Comparison of ENCODE assay signal across 15 cellular contexts in genomic region chr15:75864213-75865059, GRCh38. TPM values are rescaled to one million over a fixed set of nuclear protein-coding genes. Genes with fewer than 3 reads are reported as not detected.
DNase-seq lines count a peak whose midpoint lies in the region; ATAC-seq, FAIRE-seq and TF ChIP-seq lines count a peak whose summit lies in the region.
"Had no signal": no experiment of that assay in that cellular context is flagged by ENCODE, and none has a peak within 500 bp of the region (broad histone marks: within the 10 kb centered on the region; RNA-seq: fewer than 3 reads in every experiment).

No MANE protein-coding gene starts in this region.

- intact Hi-C loops in IMR-90 (cut with micrococcal nuclease) = no loop called here

- H2AK9ac ChIP-seq in IMR-90 (replicated peaks; ENCODE audit: low read depth, low read length, poor library complexity) = no peak overlapping the region

- TF ChIP-seq CTCF in IMR-90 (conservative IDR thresholded peaks at IDR 0.05; ENCODE audit: low read depth, low read length) (no peak), WTC11 (IDR thresholded peaks at IDR 0.05) (no peak), mesothelial cell of epicardium (IDR thresholded peaks at IDR 0.05; ENCODE audit: unreplicated experiment) (no peak)

- H2BK20ac ChIP-seq in IMR-90 (ENCODE audit: low read depth, low read length) = no peak overlapping the region

- H3K4me1 ChIP-seq in IMR-90 (ENCODE audit: control insufficient read depth, insufficient read depth, low read length) = peaks cover 9% of the 10 kb centered on the region

- H4K20me1 ChIP-seq in IMR-90 (ENCODE audit: insufficient read depth, low read length) = peaks cover 14% of the 10 kb centered on the region; the same call in 1 of the 2 replicates

- no peak overlapping the region for H2BK15ac ChIP-seq in IMR-90 (ENCODE audit: low read depth, low read length)

- H3K9me3 Mint-ChIP-seq in WTC11 = no peaks in the 10 kb centered on the region
- H3K9me3 Mint-ChIP-seq in mesothelial cell of epicardium = no peaks in the 10 kb centered on the region
- H3K9me3 Mint-ChIP-seq: CD4-positive, alpha-beta T cell had no signal

- no peaks in the 10 kb centered on the region for H3K27me3 Mint-ChIP-seq in WTC11 (ENCODE audit: low read depth)
- H3K27me3 Mint-ChIP-seq in mesothelial cell of epicardium (ENCODE audit: low read depth) = no peaks in the 10 kb centered on the region
- H3K27me3 Mint-ChIP-seq: CD4-positive, alpha-beta T cell had no signal

- peak overlapping the region; percentile 78; the same call in 1 of the 2 replicates for H3K14ac ChIP-seq in IMR-90 (replicated peaks; ENCODE audit: low read depth, low read length)

- DNase-seq in IMR-90 (peak; percentile 17), WTC11 (ENCODE audit: low spot score) (no peak), mesothelial cell of epicardium (ENCODE audit: low spot score in 2 of 2, unreplicated experiment in 2 of 2) (no peak), nucleus accumbens (lab: John Stamatoyannopoulos, UW) (no peak)
- DNase-seq: ACHN; CD4-positive, alpha-beta T cell; DMS79; HCEC 1CT; NCI-H1105 treated with DMSO at 0.1 percent for 48 hours; NCI-H187 treated with DMSO at 0.1 percent for 48 hours; NCI-H446; NCI-H748 treated with DMSO at 0.1 percent for 48 hours had no signal

- dilution Hi-C loops in IMR-90 (cut with HindIII; ENCODE audit: low sequenced_read_pairs, unreplicated experiment) = no loop called here

- no peak overlapping the region for H3K4me3 Mint-ChIP-seq in WTC11
- no peak overlapping the region for H3K4me3 Mint-ChIP-seq in mesothelial cell of epicardium
- H3K4me3 Mint-ChIP-seq: CD4-positive, alpha-beta T cell had no signal

- in situ Hi-C loops in IMR-90 (cut with MboI; ENCODE audit: low sequenced_read_pairs) = no loop called here

- CTCF ChIA-PET in IMR-90 (lab: Yijun Ruan, JAX) = interaction anchor here (0.6 to 1.0 kb wide), 2 partner anchors 12 to 38 kb away, joined by 4 read pairs; no protein-coding TSS in a partner anchor
- CTCF ChIA-PET in WTC11 (lab: Charles Lee) = interaction anchor here (0.6 to 1.3 kb wide), 3 partner anchors 21 to 1816 kb away, joined by 3 read pairs; no protein-coding TSS in a partner anchor

- no TSS peak for BruUV-seq in IMR-90 (replicated peaks; lab: Mats Ljungman, UMichigan)

- no peak overlapping the region for H3K4me3 ChIP-seq in IMR-90 (ENCODE audit: insufficient read depth, low read depth, low read length)

- POLR2A ChIA-PET in IMR-90 (lab: Charles Lee; ENCODE audit: unreplicated experiment) (no interaction called here), WTC11 (lab: Charles Lee) (no interaction called here)

- H2AK5ac ChIP-seq in IMR-90 (ENCODE audit: low read depth, low read length) = no peak overlapping the region

- H3K36me3 Mint-ChIP-seq in WTC11 (peaks cover 24% of the 10 kb centered on the region), mesothelial cell of epicardium (peaks cover 17% of the 10 kb centered on the region)

- TF ChIP-seq POLR2A in IMR-90 (IDR thresholded peaks at IDR 0.05; ENCODE audit: low read depth, low read length) (no peak), GM18505 (IDR thresholded peaks at IDR 0.05; ENCODE audit: borderline replicate concordance, extremely low read depth, insufficient read depth, insufficient read length) (no peak)

- H2BK120ac ChIP-seq in IMR-90 (ENCODE audit: low read depth, low read length) = no peak overlapping the region

- peaks cover 32 to 67% of the 10 kb centered on the region in 2 experiments for H3K79me1 ChIP-seq in IMR-90 (ENCODE audit: low read depth in 1 of 2, low read length in 2 of 2)

- H4K91ac ChIP-seq in IMR-90 (ENCODE audit: insufficient read depth, low read depth, low read length) = no peak overlapping the region

- H3K18ac ChIP-seq in IMR-90 (ENCODE audit: low read depth, low read length) = no peak overlapping the region; the same call in 1 of the 2 replicates

- H3K9me3 ChIP-seq in IMR-90 (ENCODE audit: control insufficient read depth, insufficient read depth, low read length) = no peaks in the 10 kb centered on the region

- H3K4me1 Mint-ChIP-seq in WTC11 = peaks cover 52% of the 10 kb centered on the region
- peaks cover 10% of the 10 kb centered on the region for H3K4me1 Mint-ChIP-seq in mesothelial cell of epicardium

- peaks cover 4% of the 10 kb centered on the region; the same call in 1 of the 2 replicates for H3K9me1 ChIP-seq in IMR-90 (ENCODE audit: insufficient read depth, low read length)

- H3K9ac ChIP-seq in IMR-90 (ENCODE audit: low read depth, low read length) = no peak overlapping the region

- WGBS in IMR-90 (ENCODE audit: extremely low coverage in 2 of 2, insufficient read length in 1 of 2), 2 experiments = no CpG with 5 or more reads among the region's 5 CpGs

- peak overlapping the region; percentile 44 for H3K4me2 ChIP-seq in IMR-90 (ENCODE audit: low read depth, low read length)

- peak overlapping the region; percentile 39; the same call in 1 of the 2 replicates for H3K23ac ChIP-seq in IMR-90 (ENCODE audit: low read depth, low read length)

- peaks cover 13% of the 10 kb centered on the region for H3K36me3 ChIP-seq in IMR-90 (ENCODE audit: control insufficient read depth, insufficient read depth, low read length)

- no peak overlapping the region for H3K4ac ChIP-seq in IMR-90 (ENCODE audit: low read depth, low read length)

- FAIRE-seq in G401.6 (lab: Jason Lieb, UNC) = peak; percentile 48

- H4K8ac ChIP-seq in IMR-90 (ENCODE audit: low read depth in 2 of 2, low read length in 2 of 2) = peak overlapping the region in 1 of 2 experiments; percentile 37; a peak in 2 of 4 replicates

- ATAC-seq in IMR-90 (ENCODE audit: low read depth) (no peak), WTC11 (no peak), GM19397 (IDR thresholded peaks at IDR 0.05; ENCODE audit: unreplicated experiment) (no peak), GM18505 (IDR thresholded peaks at IDR 0.05; ENCODE audit: unreplicated experiment) (no peak)

- H3K27ac ChIP-seq in IMR-90 (ENCODE audit: insufficient read depth, low read length) = no peak overlapping the region; the same call in 1 of the 2 replicates

- H3K27ac Mint-ChIP-seq in WTC11 (peak overlapping the region; percentile 37; the same call in 1 of the 2 replicates), mesothelial cell of epicardium (peak overlapping the region; percentile 39)
- H3K27ac Mint-ChIP-seq: CD4-positive, alpha-beta T cell had no signal

- H2AFZ ChIP-seq in IMR-90 (replicated peaks; ENCODE audit: low read length, poor library complexity) = no peak overlapping the region

- peak overlapping the region; percentile 54 for H4K5ac ChIP-seq in IMR-90 (ENCODE audit: low read depth, low read length)

- TF ChIP-seq RAD21 in IMR-90 (IDR thresholded peaks at IDR 0.05; ENCODE audit: low read length) = no peak

- no peak overlapping the region for H3K56ac ChIP-seq in IMR-90 (ENCODE audit: extremely low read depth, insufficient read depth, low read length)

- no peaks in the 10 kb centered on the region for H3K27me3 ChIP-seq in IMR-90 (ENCODE audit: control insufficient read depth, insufficient read depth, low read length)

- H2BK5ac ChIP-seq in IMR-90 (ENCODE audit: low read depth, low read length, poor library complexity, severe bottlenecking) = no peak overlapping the region

TF ChIP-seq in IMR-90, 13 proteins besides CTCF, POLR2A, EP300 and RAD21:
- TF ChIP-seq CEBPB (IDR thresholded peaks at IDR 0.05; ENCODE audit: low read depth, low read length) (peak; percentile 81), CHD1 (IDR thresholded peaks at IDR 0.05; ENCODE audit: low read depth, low read length) (no peak), SMC3 (IDR thresholded peaks at IDR 0.05; ENCODE audit: low read depth, low read length) (no peak)

TF ChIP-seq in WTC11, 78 proteins besides CTCF, POLR2A, EP300 and RAD21 (continues in another document):
- TF ChIP-seq SP1 (CRISPR knock-in tag; conservative IDR thresholded peaks at IDR 0.05) (no peak), NFATC4 (CRISPR knock-in tag; IDR thresholded peaks at IDR 0.05) (no peak), PRRX2 (CRISPR knock-in tag; IDR thresholded peaks at IDR 0.05) (no peak), TP53 (CRISPR knock-in tag; IDR thresholded peaks at IDR 0.05) (no peak), NR3C1 (CRISPR knock-in tag; conservative IDR thresholded peaks at IDR 0.05; ENCODE audit: low read depth) (no peak), ETV6 (CRISPR knock-in tag; IDR thresholded peaks at IDR 0.05) (no peak), GTF2I (CRISPR knock-in tag; conservative IDR thresholded peaks at IDR 0.05) (no peak), TEAD1 (CRISPR knock-in tag; IDR thresholded peaks at IDR 0.05) (no peak)
- TF ChIP-seq, protein P1, sequence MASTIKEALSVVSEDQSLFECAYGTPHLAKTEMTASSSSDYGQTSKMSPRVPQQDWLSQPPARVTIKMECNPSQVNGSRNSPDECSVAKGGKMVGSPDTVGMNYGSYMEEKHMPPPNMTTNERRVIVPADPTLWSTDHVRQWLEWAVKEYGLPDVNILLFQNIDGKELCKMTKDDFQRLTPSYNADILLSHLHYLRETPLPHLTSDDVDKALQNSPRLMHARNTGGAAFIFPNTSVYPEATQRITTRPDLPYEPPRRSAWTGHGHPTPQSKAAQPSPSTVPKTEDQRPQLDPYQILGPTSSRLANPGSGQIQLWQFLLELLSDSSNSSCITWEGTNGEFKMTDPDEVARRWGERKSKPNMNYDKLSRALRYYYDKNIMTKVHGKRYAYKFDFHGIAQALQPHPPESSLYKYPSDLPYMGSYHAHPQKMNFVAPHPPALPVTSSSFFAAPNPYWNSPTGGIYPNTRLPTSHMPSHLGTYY (CRISPR knock-in tag; IDR thresholded peaks at IDR 0.05) = no peak

RNA-seq across cellular contexts. Expression of gene UBE2Q2, which starts 21.2 kb away (rescaled TPM):
- total RNA-seq in IMR-90 (2012; rRNA removed) (28.9 and 44.2 TPM in 2 replicates), WTC11 (2021) (26.1 to 28.2 TPM (median 27.0 TPM) in 3 replicates), mesothelial cell of epicardium (30.1 to 32.0 TPM (median 31.6 TPM) in 3 replicates)
- polyA plus RNA-seq in IMR-90 (2012; rRNA removed) = 14.0 and 18.0 TPM in 2 replicates
- 3.6 and 7.7 TPM in 2 replicates for polyA plus RNA-seq in IMR-90 (2012; cell fraction: cytosol; rRNA removed)
- 6.6 and 18.5 TPM in 2 replicates for polyA plus RNA-seq in IMR-90 (2012; cell fraction: nucleus; rRNA removed; ENCODE audit: low replicate concordance)

RNA-seq across cellular contexts. Expression of gene FBXO22, which starts 39.2 kb away (rescaled TPM):
- total RNA-seq in IMR-90 (2012; rRNA removed) (43.3 and 45.2 TPM in 2 replicates), WTC11 (2021) (90.3 to 95.7 TPM (median 90.9 TPM) in 3 replicates), mesothelial cell of epicardium (38.1 to 40.6 TPM (median 38.3 TPM) in 3 replicates)
- polyA plus RNA-seq in IMR-90 (2012; rRNA removed) = 22.4 and 24.5 TPM in 2 replicates
- polyA plus RNA-seq in IMR-90 (2012; cell fraction: cytosol; rRNA removed) = 18.6 and 22.9 TPM in 2 replicates
- 11.2 and 17.7 TPM in 2 replicates for polyA plus RNA-seq in IMR-90 (2012; cell fraction: nucleus; rRNA removed; ENCODE audit: low replicate concordance)
